In the genomic region with DNA sequence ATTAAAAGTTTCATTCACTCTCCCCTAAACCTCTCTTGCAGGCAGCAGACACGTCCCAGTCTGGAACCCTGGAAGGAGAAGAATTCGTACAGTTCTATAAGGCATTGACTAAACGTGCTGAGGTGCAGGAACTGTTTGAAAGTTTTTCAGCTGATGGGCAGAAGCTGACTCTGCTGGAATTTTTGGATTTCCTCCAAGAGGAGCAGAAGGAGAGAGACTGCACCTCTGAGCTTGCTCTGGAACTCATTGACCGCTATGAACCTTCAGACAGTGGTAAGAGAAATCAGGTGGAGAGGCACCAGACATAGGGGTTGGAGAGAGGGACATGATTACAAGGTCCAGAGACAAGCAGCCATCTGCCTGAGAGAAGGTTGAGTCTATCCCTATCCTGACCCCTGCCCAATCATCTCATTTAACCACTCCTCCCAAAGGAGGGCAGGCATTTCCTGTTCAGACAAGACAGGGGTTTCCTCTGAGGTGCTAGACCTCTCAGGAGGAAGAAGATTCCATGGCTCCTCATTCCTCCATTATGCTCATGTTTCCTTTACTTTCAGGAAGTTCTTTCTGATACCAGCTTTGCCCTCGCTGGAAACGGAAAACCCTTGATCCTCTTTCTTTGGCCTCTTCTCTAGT, we compare ENCODE assay signal across 1 cellular context.
TF ChIP-seq lines count a peak whose summit lies in the region.

No MANE protein-coding gene starts in this region.

TF ChIP-seq in WTC11, 78 proteins besides CTCF, POLR2A, EP300 and RAD21 (continued from another document):
- TF ChIP-seq MLX (CRISPR knock-in tag; IDR thresholded peaks at IDR 0.05), result no peak
- TF ChIP-seq ZNF671 (CRISPR knock-in tag; IDR thresholded peaks at IDR 0.05), result no peak
- TF ChIP-seq USF2 (CRISPR knock-in tag; IDR thresholded peaks at IDR 0.05), result no peak
- no peak for TF ChIP-seq ELF4 (CRISPR knock-in tag; IDR thresholded peaks at IDR 0.05; ENCODE audit: low read depth)
- no peak for TF ChIP-seq ETV6 (CRISPR knock-in tag; IDR thresholded peaks at IDR 0.05)
- no peak for TF ChIP-seq KAT7 (CRISPR knock-in tag; IDR thresholded peaks at IDR 0.05; ENCODE audit: borderline replicate concordance)
- TF ChIP-seq ZNF317 (CRISPR knock-in tag; IDR thresholded peaks at IDR 0.05; ENCODE audit: borderline replicate concordance, low read depth), result no peak
- TF ChIP-seq, protein P1, sequence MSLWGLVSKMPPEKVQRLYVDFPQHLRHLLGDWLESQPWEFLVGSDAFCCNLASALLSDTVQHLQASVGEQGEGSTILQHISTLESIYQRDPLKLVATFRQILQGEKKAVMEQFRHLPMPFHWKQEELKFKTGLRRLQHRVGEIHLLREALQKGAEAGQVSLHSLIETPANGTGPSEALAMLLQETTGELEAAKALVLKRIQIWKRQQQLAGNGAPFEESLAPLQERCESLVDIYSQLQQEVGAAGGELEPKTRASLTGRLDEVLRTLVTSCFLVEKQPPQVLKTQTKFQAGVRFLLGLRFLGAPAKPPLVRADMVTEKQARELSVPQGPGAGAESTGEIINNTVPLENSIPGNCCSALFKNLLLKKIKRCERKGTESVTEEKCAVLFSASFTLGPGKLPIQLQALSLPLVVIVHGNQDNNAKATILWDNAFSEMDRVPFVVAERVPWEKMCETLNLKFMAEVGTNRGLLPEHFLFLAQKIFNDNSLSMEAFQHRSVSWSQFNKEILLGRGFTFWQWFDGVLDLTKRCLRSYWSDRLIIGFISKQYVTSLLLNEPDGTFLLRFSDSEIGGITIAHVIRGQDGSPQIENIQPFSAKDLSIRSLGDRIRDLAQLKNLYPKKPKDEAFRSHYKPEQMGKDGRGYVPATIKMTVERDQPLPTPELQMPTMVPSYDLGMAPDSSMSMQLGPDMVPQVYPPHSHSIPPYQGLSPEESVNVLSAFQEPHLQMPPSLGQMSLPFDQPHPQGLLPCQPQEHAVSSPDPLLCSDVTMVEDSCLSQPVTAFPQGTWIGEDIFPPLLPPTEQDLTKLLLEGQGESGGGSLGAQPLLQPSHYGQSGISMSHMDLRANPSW (CRISPR knock-in tag; conservative IDR thresholded peaks at IDR 0.05; ENCODE audit: low read depth), result no peak
- TF ChIP-seq JAZF1 (CRISPR knock-in tag; IDR thresholded peaks at IDR 0.05), result no peak
- no peak for TF ChIP-seq SOX15 (CRISPR knock-in tag; IDR thresholded peaks at IDR 0.05)
- no peak for TF ChIP-seq ATF2 (CRISPR knock-in tag; IDR thresholded peaks at IDR 0.05; ENCODE audit: borderline replicate concordance, low read depth)
- TF ChIP-seq ATF6 (CRISPR knock-in tag; IDR thresholded peaks at IDR 0.05), result no peak
- TF ChIP-seq ZNF396 (CRISPR knock-in tag; IDR thresholded peaks at IDR 0.05; ENCODE audit: borderline replicate concordance), result no peak
- no peak for TF ChIP-seq NFE2L1 (CRISPR knock-in tag; IDR thresholded peaks at IDR 0.05)
- TF ChIP-seq GABPB1 (CRISPR knock-in tag; IDR thresholded peaks at IDR 0.05), result no peak
- TF ChIP-seq CREM (CRISPR knock-in tag; IDR thresholded peaks at IDR 0.05), result no peak
